25 cellular contexts compared by ENCODE assay signal in the genomic region with DNA sequence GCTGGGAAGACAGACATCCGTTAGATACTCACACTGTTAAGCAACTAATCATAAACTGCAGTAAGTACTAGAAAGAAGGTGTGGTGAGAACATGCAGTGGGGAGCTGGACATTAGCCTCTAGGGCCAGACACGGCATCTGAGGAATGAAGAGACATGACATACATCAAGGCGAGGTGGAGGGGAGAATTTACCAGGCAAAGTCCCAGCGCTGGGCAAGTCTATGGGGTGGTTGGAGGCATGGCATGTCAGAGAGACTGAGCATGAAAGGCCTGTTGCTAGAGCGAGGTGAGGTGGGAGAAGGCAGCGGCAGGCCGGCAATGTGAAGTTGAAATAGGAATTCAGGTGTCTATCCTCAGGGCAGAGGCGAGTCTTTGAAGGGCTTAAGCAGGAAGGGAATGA. TPM values are rescaled to one million over a fixed set of nuclear protein-coding genes. Genes with fewer than 3 reads are reported as not detected.
"Had no signal": no experiment of that assay in that cellular context is flagged by ENCODE, and none has a peak within 500 bp of the region (broad histone marks: within the 10 kb centered on the region; RNA-seq: fewer than 3 reads in every experiment).

No MANE protein-coding gene starts in this region.

- H3K36me3 ChIP-seq: esophagus squamous epithelium, gastrocnemius medialis, heart right ventricle, left lung had no signal

- H3K27me3 ChIP-seq: esophagus squamous epithelium, gastrocnemius medialis, left lung had no signal

- H3K4me1 ChIP-seq: gastrocnemius medialis had no signal

- H3K9me3 ChIP-seq: esophagus squamous epithelium, gastrocnemius medialis, heart right ventricle, left lung, mucosa of descending colon had no signal

- H3K27ac ChIP-seq: coronary artery, dorsolateral prefrontal cortex, epithelial cell of prostate, esophagus squamous epithelium, gastrocnemius medialis, heart right ventricle, left lung had no signal

- H3K9me3 Mint-ChIP-seq: memory B cell, mesothelial cell of epicardium had no signal

- H3K4me3 ChIP-seq: coronary artery, dorsolateral prefrontal cortex, esophagus squamous epithelium, gastrocnemius medialis, heart right ventricle, left lung, lung, mucosa of descending colon had no signal

- H3K27ac Mint-ChIP-seq: memory B cell, mesothelial cell of epicardium had no signal

- ATAC-seq: esophagus mucosa, gastrocnemius medialis, heart right ventricle, left colon, left lung, left ventricle myocardium superior, mucosa of descending colon had no signal

- H3K4me3 Mint-ChIP-seq: memory B cell, mesothelial cell of epicardium had no signal

- H3K4me1 Mint-ChIP-seq: memory B cell had no signal

- DNase-seq: dermis blood vessel endothelial cell; dorsolateral prefrontal cortex; effector CD4-positive, alpha-beta T cell; effector memory CD4-positive, alpha-beta T cell; erythroblast; esophagus squamous epithelium; foreskin fibroblast; foreskin melanocyte; gastrocnemius medialis; glutamatergic neuron; heart right ventricle; hippocampal formation; kidney; kidney glomerular epithelial cell; left colon; left lung; left ventricle myocardium superior; mammary epithelial cell; mucosa of descending colon had no signal

- H3K36me3 Mint-ChIP-seq: memory B cell, mesothelial cell of epicardium had no signal

RNA-seq across cellular contexts. Expression of gene SLC24A3, which starts 31.8 kb away (rescaled TPM):
- total RNA-seq: dermis blood vessel endothelial cell had no signal
- polyA plus RNA-seq: mammary epithelial cell had no signal
